Comparison of ENCODE assay signal across 1 cellular context in the genomic region with DNA sequence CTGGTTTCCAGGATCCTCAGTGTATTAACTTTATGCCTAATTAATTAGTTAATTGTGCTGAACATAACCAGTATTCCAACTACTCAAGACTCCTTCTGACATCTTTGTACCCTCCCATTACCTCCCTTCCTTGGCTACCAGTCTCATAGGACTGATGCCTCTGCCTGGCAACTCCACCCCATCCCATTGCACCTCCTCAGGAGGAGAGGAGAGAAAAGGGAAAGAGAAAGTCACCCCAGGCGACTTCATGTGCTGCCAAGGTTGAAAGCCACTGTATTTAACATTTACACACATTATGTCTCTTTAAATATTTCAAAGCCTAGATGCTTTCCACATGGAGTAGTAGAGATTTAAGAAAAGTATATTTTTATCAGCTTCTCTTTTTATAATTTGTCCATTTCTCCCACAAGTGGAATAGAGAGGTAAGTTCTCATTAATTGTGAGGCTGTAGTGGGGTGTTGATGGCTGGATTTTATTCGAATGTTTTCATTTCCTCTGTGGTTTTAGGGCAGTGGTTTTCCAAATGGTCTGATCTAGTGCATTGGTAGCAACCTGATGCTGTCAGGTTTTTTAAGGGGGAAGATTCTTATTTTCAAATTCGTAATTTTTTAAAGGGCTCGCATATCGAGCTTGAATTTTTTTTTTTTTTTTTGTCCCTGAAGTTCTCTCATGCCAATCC.
TF ChIP-seq lines count a peak whose summit lies in the region.

No MANE protein-coding gene starts in this region.

TF ChIP-seq in SK-N-SH, 30 proteins besides CTCF, POLR2A, EP300 and RAD21 (continued from another document):
- TF ChIP-seq RFX5 (IDR thresholded peaks at IDR 0.05; ENCODE audit: low read length) = no peak
- TF ChIP-seq, protein P1, sequence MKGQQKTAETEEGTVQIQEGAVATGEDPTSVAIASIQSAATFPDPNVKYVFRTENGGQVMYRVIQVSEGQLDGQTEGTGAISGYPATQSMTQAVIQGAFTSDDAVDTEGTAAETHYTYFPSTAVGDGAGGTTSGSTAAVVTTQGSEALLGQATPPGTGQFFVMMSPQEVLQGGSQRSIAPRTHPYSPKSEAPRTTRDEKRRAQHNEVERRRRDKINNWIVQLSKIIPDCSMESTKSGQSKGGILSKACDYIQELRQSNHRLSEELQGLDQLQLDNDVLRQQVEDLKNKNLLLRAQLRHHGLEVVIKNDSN (IDR thresholded peaks at IDR 0.05; ENCODE audit: borderline replicate concordance, low read depth) = no peak
TF ChIP-seq in SK-N-SH: peak in this region for 2.
